Comparison of ENCODE assay signal across 8 cellular contexts in the genomic region with DNA sequence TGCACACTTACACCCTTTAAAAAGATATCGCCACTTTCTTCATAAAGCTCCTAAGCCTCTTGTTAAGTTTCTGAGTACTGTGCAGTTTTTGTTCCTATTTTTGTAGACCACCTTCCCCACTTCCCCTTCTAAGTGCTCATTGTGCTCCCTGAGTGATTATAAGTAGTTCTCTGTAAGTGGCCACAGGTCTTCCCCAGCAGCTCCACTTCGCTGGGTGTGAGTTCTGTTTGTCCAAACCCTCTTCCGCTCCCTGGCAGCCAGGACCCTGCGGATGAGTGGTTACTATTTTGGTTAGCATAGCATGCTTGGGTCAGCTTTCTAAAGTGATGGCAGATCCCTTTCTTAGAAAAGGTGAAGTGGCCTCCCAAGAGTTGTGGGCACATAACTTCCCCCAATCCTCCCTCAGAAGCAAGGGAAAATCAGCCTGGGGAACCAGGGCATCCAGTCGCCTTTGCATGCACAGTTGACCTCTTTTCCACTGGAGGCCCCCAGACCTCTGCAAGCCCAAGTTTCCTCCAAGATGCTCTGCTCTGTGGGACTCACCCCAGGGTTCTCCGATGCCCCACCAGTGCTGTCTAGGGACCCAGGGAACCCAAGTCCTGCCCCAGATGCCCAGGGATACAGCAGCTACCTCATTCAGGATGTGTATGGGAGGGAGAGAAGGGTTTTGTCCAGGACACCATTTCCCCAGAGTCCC.
A peak's percentile ranks its signal among the peaks of the same experiment; 100 is the strongest.
DNase-seq lines count a peak whose midpoint lies in the region; ATAC-seq and TF ChIP-seq lines count a peak whose summit lies in the region.
"Had no signal": no experiment of that assay in that cellular context is flagged by ENCODE, and none has a peak within 500 bp of the region (broad histone marks: within the 10 kb centered on the region; RNA-seq: fewer than 3 reads in every experiment).

No MANE protein-coding gene starts in this region.

- no peaks in the 10 kb centered on the region for H3K9me3 Mint-ChIP-seq in natural killer cell treated with Interleukin-12 subunit alpha and Interleukin-12 subunit beta and Interleukin-15 and Interleukin-18, amount 100 ng/mL, for 72 hours
- no peaks in the 10 kb centered on the region for H3K9me3 Mint-ChIP-seq in CD4-positive, alpha-beta memory T cell

- intact Hi-C loops in A673 (cut with micrococcal nuclease; ENCODE audit: unreplicated experiment): no loop called here
- intact Hi-C loops in CD4-positive, alpha-beta memory T cell (cut with micrococcal nuclease): no loop called here
- intact Hi-C loops in left colon (cut with DNase I, micrococcal nuclease): no loop called here

- H3K4me1 ChIP-seq in A673 (ENCODE audit: insufficient read depth, low read length, poor library complexity, severe bottlenecking): no peaks in the 10 kb centered on the region
- no peaks in the 10 kb centered on the region for H3K4me1 ChIP-seq in CD4-positive, alpha-beta memory T cell (ENCODE audit: insufficient read depth, low read length)

- CTCF ChIA-PET in A673 (lab: Charles Lee): interaction anchor here (0.6 kb wide), 1 partner anchor 285 kb away, joined by 4 read pairs; no protein-coding TSS in a partner anchor
- CTCF ChIA-PET in CD4-positive, alpha-beta memory T cell (lab: Charles Lee; ENCODE audit: partially characterized antibody): no interaction called here

- peak overlapping the region; percentile 41 for H3K4me3 Mint-ChIP-seq in natural killer cell treated with Interleukin-12 subunit alpha and Interleukin-12 subunit beta and Interleukin-15 and Interleukin-18, amount 100 ng/mL, for 72 hours
- no peak overlapping the region for H3K4me3 Mint-ChIP-seq in CD4-positive, alpha-beta memory T cell

- no peak overlapping the region for H3K27ac ChIP-seq in A673 (ENCODE audit: low read depth, low read length, poor library complexity, severe bottlenecking)
- H3K27ac ChIP-seq in CD4-positive, alpha-beta memory T cell (ENCODE audit: low read depth, low read length): no peak overlapping the region

- no peak overlapping the region for H3K4me3 ChIP-seq in NB4 (ENCODE audit: low read depth, low read length)
- no peak overlapping the region for H3K4me3 ChIP-seq in A673 (ENCODE audit: low read depth, low read length, poor library complexity, severe bottlenecking)
- H3K4me3 ChIP-seq in CD4-positive, alpha-beta memory T cell (ENCODE audit: low read length in 2 of 2): no peak overlapping the region

- H3K36me3 ChIP-seq in A673 (ENCODE audit: insufficient read depth, low read length, poor library complexity, severe bottlenecking): no peaks in the 10 kb centered on the region
- H3K36me3 ChIP-seq in CD4-positive, alpha-beta memory T cell (ENCODE audit: insufficient read depth, low read length): no peaks in the 10 kb centered on the region

- peak overlapping the region in 1 of 2 donors; percentile 47 for H3K27ac Mint-ChIP-seq in natural killer cell treated with Interleukin-12 subunit alpha and Interleukin-12 subunit beta and Interleukin-15 and Interleukin-18, amount 100 ng/mL, for 72 hours
- H3K27ac Mint-ChIP-seq in CD4-positive, alpha-beta memory T cell: peak overlapping the region in 1 of 7 donors; percentile 44

- peaks cover 10% of the 10 kb centered on the region for H3K9me3 ChIP-seq in A673 (ENCODE audit: low read depth, low read length, poor library complexity, severe bottlenecking)
- no peaks in the 10 kb centered on the region for H3K9me3 ChIP-seq in CD4-positive, alpha-beta memory T cell (ENCODE audit: control insufficient read depth in 1 of 2, low read length in 2 of 2)

- no peak for TF ChIP-seq POLR2A in NB4 (IDR thresholded peaks at IDR 0.05; ENCODE audit: extremely low read depth, insufficient read length)

- no TSS peak for BruUV-seq in A673 (replicated peaks; lab: Mats Ljungman, UMichigan)

- TF ChIP-seq CTCF in NB4 (IDR thresholded peaks at IDR 0.05; ENCODE audit: low read depth, low read length) (no peak), A673 (conservative IDR thresholded peaks at IDR 0.05; ENCODE audit: low read depth, low read length) (no peak)

- H3K36me3 Mint-ChIP-seq in natural killer cell treated with Interleukin-12 subunit alpha and Interleukin-12 subunit beta and Interleukin-15 and Interleukin-18, amount 100 ng/mL, for 72 hours: no peaks in the 10 kb centered on the region
- peaks cover 0 to 3% of the 10 kb centered on the region in 2 donors for H3K36me3 Mint-ChIP-seq in CD4-positive, alpha-beta memory T cell

- DNase-seq in NB4 (ENCODE audit: low read depth): peak; percentile 72
- no peak for DNase-seq in natural killer cell treated with Interleukin-12 subunit alpha and Interleukin-12 subunit beta and Interleukin-15 and Interleukin-18, amount 100 ng/mL, for 72 hours (ENCODE audit: low spot score)
- DNase-seq in A673 (ENCODE audit: low spot score): no peak
- no peak for DNase-seq in CD4-positive, alpha-beta memory T cell
- no peak for DNase-seq in left colon
- DNase-seq: aorta had no signal

- H3K4me1 Mint-ChIP-seq in natural killer cell treated with Interleukin-12 subunit alpha and Interleukin-12 subunit beta and Interleukin-15 and Interleukin-18, amount 100 ng/mL, for 72 hours (ENCODE audit: low read depth in 2 of 2): peaks cover 59 to 61% of the 10 kb centered on the region in 2 donors
- H3K4me1 Mint-ChIP-seq in CD4-positive, alpha-beta memory T cell: peaks cover 24 to 68% (median 49%) of the 10 kb centered on the region in 4 donors

- H3K27me3 ChIP-seq in A673 (replicated peaks; ENCODE audit: insufficient read depth, low read depth, low read length, poor library complexity): no peaks in the 10 kb centered on the region
- H3K27me3 ChIP-seq in CD4-positive, alpha-beta memory T cell (ENCODE audit: insufficient read depth, low read length): no peaks in the 10 kb centered on the region

- H3K27me3 Mint-ChIP-seq in natural killer cell treated with Interleukin-12 subunit alpha and Interleukin-12 subunit beta and Interleukin-15 and Interleukin-18, amount 100 ng/mL, for 72 hours: no peaks in the 10 kb centered on the region
- H3K27me3 Mint-ChIP-seq in CD4-positive, alpha-beta memory T cell: no peaks in the 10 kb centered on the region

- POLR2A ChIA-PET in A673 (lab: Charles Lee; ENCODE audit: low non-redundant PET): no interaction called here
- POLR2A ChIA-PET in CD4-positive, alpha-beta memory T cell (lab: Charles Lee; ENCODE audit: partially characterized antibody): no interaction called here

- peak; percentile 93 for ATAC-seq in GM19438 (IDR thresholded peaks at IDR 0.05; ENCODE audit: low read depth, unreplicated experiment)
- peak; percentile 87 for ATAC-seq in HG02852 (IDR thresholded peaks at IDR 0.05; ENCODE audit: unreplicated experiment)
- no peak for ATAC-seq in natural killer cell treated with Interleukin-12 subunit alpha and Interleukin-12 subunit beta and Interleukin-15 and Interleukin-18, amount 100 ng/mL, for 72 hours
- no peak for ATAC-seq in left colon

Comparison
In these comparisons a context has a peak if more than half of its experiments do, and no peak if none do; other contexts are left out.
1. ATAC-seq: peak in GM19438 (single experiment) and HG02852 (single experiment); none in natural killer cell treated with Interleukin-12 subunit alpha and Interleukin-12 subunit beta and Interleukin-15 and Interleukin-18, amount 100 ng/mL, for 72 hours (0 of 2) and left colon (single experiment).